Comparison of ENCODE assay signal across 34 cellular contexts in the genomic region with DNA sequence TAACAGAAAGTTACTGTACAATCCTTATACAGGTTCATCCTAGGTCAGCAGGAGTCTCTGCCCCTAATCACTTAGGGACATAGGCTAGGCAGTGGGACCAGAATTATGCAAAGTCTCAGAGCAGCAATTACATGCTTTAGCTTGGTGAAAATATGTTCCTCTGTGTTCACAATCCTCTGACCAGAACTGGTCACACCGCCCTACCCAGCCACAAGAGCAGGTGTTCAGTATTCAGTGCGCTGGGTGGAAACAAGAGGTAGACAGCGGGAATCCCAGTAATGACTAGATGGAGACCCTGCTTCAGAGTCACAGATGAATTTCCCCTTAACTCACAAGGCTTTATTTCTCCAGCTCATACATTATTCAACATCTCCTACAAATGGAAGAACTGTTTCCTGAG.
"Had no signal": no experiment of that assay in that cellular context is flagged by ENCODE, and none has a peak within 500 bp of the region (broad histone marks: within the 10 kb centered on the region; RNA-seq: fewer than 3 reads in every experiment).

No MANE protein-coding gene starts in this region.

- H3K9me3 ChIP-seq: pancreas, prostate gland, vagina had no signal

- H3K4me1 ChIP-seq: heart left ventricle, pancreas, prostate gland, upper lobe of left lung, vagina had no signal

- H3K27me3 ChIP-seq: brain microvascular endothelial cell, dorsolateral prefrontal cortex, heart left ventricle, pancreas, upper lobe of left lung, vagina had no signal

- H3K27ac Mint-ChIP-seq: activated CD4-positive, alpha-beta memory T cell treated with anti-CD3 and anti-CD28 coated beads for 36 hours; activated CD4-positive, alpha-beta T cell treated with anti-CD3 and anti-CD28 coated beads, Interleukin-2, amount 10 ng/mL, durations not matched to agents 24 days and 14 days; activated naive CD4-positive, alpha-beta T cell treated with anti-CD3 and anti-CD28 coated beads, Interleukin-2, amount 10 ng/mL, durations not matched to agents 7 days and 5 days; activated naive CD8-positive, alpha-beta T cell treated with anti-CD3 and anti-CD28 coated beads, Interleukin-2, amount 10 ng/mL, durations not matched to agents 7 days and 5 days; activated T-helper 1 cell treated with anti-CD3 and anti-CD28 coated beads, Interleukin-12 subunit alpha, Interleukin-12 subunit beta, Interleukin-2, Interleukin-4 antibody, amounts not matched to agents 30 ng/mL and 10 ng/mL and 1 ng/mL, durations not matched to agents 14 hours and 24 hours and 36 hours; immature natural killer cell; naive B cell; nephron progenitor cell; stimulated activated effector memory CD8-positive, alpha-beta T cell treated with anti-CD3 and anti-CD28 coated beads, Interleukin-12 subunit alpha, Interleukin-12 subunit beta, amount 100 ng/mL, for 72 hours; stimulated activated naive CD8-positive, alpha-beta T cell treated with anti-CD3 and anti-CD28 coated beads, Interleukin-15, Interleukin-2, amounts not matched to agents 100 ng/mL and 50 ng/mL, for 24 hours had no signal

- H3K27me3 Mint-ChIP-seq: activated CD4-positive, alpha-beta memory T cell treated with anti-CD3 and anti-CD28 coated beads for 36 hours; activated CD4-positive, alpha-beta T cell treated with anti-CD3 and anti-CD28 coated beads, Interleukin-2, amount 10 ng/mL, durations not matched to agents 24 days and 14 days; activated naive CD4-positive, alpha-beta T cell treated with anti-CD3 and anti-CD28 coated beads, Interleukin-2, amount 10 ng/mL, durations not matched to agents 7 days and 5 days; activated naive CD8-positive, alpha-beta T cell treated with anti-CD3 and anti-CD28 coated beads, Interleukin-2, amount 10 ng/mL, durations not matched to agents 7 days and 5 days; naive B cell; stimulated activated naive CD8-positive, alpha-beta T cell treated with anti-CD3 and anti-CD28 coated beads, Interleukin-15, Interleukin-2, amounts not matched to agents 100 ng/mL and 50 ng/mL, for 24 hours had no signal

- H3K27ac ChIP-seq: brain microvascular endothelial cell, coronary artery, dorsolateral prefrontal cortex, heart left ventricle, pancreas, prostate gland, skin epidermis, upper lobe of left lung, vagina, WERI-Rb-1 had no signal

- H3K4me1 Mint-ChIP-seq: activated CD4-positive, alpha-beta T cell treated with anti-CD3 and anti-CD28 coated beads, Interleukin-2, amount 10 ng/mL, durations not matched to agents 24 days and 14 days; activated naive CD8-positive, alpha-beta T cell treated with anti-CD3 and anti-CD28 coated beads, Interleukin-2, amount 10 ng/mL, durations not matched to agents 7 days and 5 days; immature natural killer cell; naive B cell; stimulated activated effector memory CD8-positive, alpha-beta T cell treated with anti-CD3 and anti-CD28 coated beads, Interleukin-12 subunit alpha, Interleukin-12 subunit beta, amount 100 ng/mL, for 72 hours had no signal

- H3K36me3 ChIP-seq: brain microvascular endothelial cell, heart left ventricle, pancreas, prostate gland, upper lobe of left lung, vagina, WERI-Rb-1 had no signal

- H3K9me3 Mint-ChIP-seq: activated T-helper 1 cell treated with anti-CD3 and anti-CD28 coated beads, Interleukin-12 subunit alpha, Interleukin-12 subunit beta, Interleukin-2, Interleukin-4 antibody, amounts not matched to agents 30 ng/mL and 10 ng/mL and 1 ng/mL, durations not matched to agents 14 hours and 24 hours and 36 hours had no signal

- H3K4me3 ChIP-seq: coronary artery, dorsolateral prefrontal cortex, heart left ventricle, pancreas, prostate gland, skin epidermis, upper lobe of left lung, vagina had no signal

- H3K4me3 Mint-ChIP-seq: activated CD4-positive, alpha-beta memory T cell treated with anti-CD3 and anti-CD28 coated beads for 36 hours; activated CD4-positive, alpha-beta T cell treated with anti-CD3 and anti-CD28 coated beads, Interleukin-2, amount 10 ng/mL, durations not matched to agents 24 days and 14 days; activated naive CD4-positive, alpha-beta T cell treated with anti-CD3 and anti-CD28 coated beads, Interleukin-2, amount 10 ng/mL, durations not matched to agents 7 days and 5 days; activated naive CD8-positive, alpha-beta T cell treated with anti-CD3 and anti-CD28 coated beads, Interleukin-2, amount 10 ng/mL, durations not matched to agents 7 days and 5 days; activated T-helper 1 cell treated with anti-CD3 and anti-CD28 coated beads, Interleukin-12 subunit alpha, Interleukin-12 subunit beta, Interleukin-2, Interleukin-4 antibody, amounts not matched to agents 30 ng/mL and 10 ng/mL and 1 ng/mL, durations not matched to agents 14 hours and 24 hours and 36 hours; immature natural killer cell; naive B cell; nephron progenitor cell; stimulated activated effector memory CD8-positive, alpha-beta T cell treated with anti-CD3 and anti-CD28 coated beads, Interleukin-12 subunit alpha, Interleukin-12 subunit beta, amount 100 ng/mL, for 72 hours; stimulated activated naive CD8-positive, alpha-beta T cell treated with anti-CD3 and anti-CD28 coated beads, Interleukin-15, Interleukin-2, amounts not matched to agents 100 ng/mL and 50 ng/mL, for 24 hours had no signal

- H3K36me3 Mint-ChIP-seq: activated CD4-positive, alpha-beta memory T cell treated with anti-CD3 and anti-CD28 coated beads for 36 hours; activated naive CD4-positive, alpha-beta T cell treated with anti-CD3 and anti-CD28 coated beads, Interleukin-2, amount 10 ng/mL, durations not matched to agents 7 days and 5 days; activated naive CD8-positive, alpha-beta T cell treated with anti-CD3 and anti-CD28 coated beads, Interleukin-2, amount 10 ng/mL, durations not matched to agents 7 days and 5 days; immature natural killer cell; naive B cell; stimulated activated effector memory CD8-positive, alpha-beta T cell treated with anti-CD3 and anti-CD28 coated beads, Interleukin-12 subunit alpha, Interleukin-12 subunit beta, amount 100 ng/mL, for 72 hours had no signal

- ATAC-seq: heart left ventricle; left colon; pancreas; sciatic nerve; stimulated activated effector memory CD8-positive, alpha-beta T cell treated with anti-CD3 and anti-CD28 coated beads, Interleukin-12 subunit alpha, Interleukin-12 subunit beta, amount 100 ng/mL, for 72 hours had no signal

- DNase-seq: activated CD4-positive, alpha-beta memory T cell treated with anti-CD3 and anti-CD28 coated beads for 36 hours; activated CD4-positive, alpha-beta T cell treated with anti-CD3 and anti-CD28 coated beads, Interleukin-2, amount 10 ng/mL, durations not matched to agents 24 days and 14 days; activated CD4-positive, CD25-positive, alpha-beta regulatory T cell treated with anti-CD3 and anti-CD28 coated beads, Interleukin-2, amount 50 U/mL, for 72 hours; activated CD8-positive, alpha-beta memory T cell treated with anti-CD3 and anti-CD28 coated beads, Interleukin-2, amount 50 U/mL, for 4 hours; activated effector memory CD4-positive, alpha-beta T cell treated with anti-CD3 and anti-CD28 coated beads, Interleukin-2, amount 50 U/mL, for 16 hours; activated naive CD4-positive, alpha-beta T cell treated with anti-CD3 and anti-CD28 coated beads, Interleukin-2, amount 10 ng/mL, durations not matched to agents 7 days and 5 days; activated naive CD8-positive, alpha-beta T cell treated with anti-CD3 and anti-CD28 coated beads, Interleukin-2, amount 10 ng/mL, durations not matched to agents 7 days and 5 days; activated T-cell treated with anti-CD3 and anti-CD28 coated beads, Interleukin-2, amount 50 U/mL, for 1 hour; brain microvascular endothelial cell; dorsolateral prefrontal cortex; effector memory CD4-positive, alpha-beta T cell; foreskin fibroblast; heart left ventricle; hypothalamus; immature natural killer cell; kidney; left colon; mammary epithelial cell; naive B cell; nephron progenitor cell; pancreas; retina; stimulated activated CD4-positive, alpha-beta T cell treated with anti-CD3 and anti-CD28 coated beads, Interleukin-4, amount 100 ng/mL, for 24 hours; T1000; upper lobe of left lung; WERI-Rb-1 had no signal
